In the genomic region with DNA sequence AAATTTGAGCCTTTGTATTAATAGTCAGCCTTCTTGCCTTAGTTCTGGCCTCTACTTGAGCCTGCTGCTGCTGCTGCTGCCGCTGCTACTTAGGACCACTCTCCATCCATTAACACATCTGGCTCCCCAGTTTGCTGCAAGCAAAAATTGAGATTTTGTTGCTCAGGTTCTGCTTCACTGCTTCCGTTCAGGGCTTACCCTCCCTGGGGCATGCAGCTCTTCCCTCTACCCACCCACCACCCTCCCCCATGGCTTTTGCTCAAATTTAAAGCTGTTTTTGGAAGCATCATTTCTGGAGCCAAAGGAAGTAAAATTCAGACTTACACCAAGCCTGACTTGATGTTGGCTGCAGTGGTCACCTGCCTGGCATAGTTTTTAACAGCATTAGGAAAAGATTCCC, we compare ENCODE assay signal across 32 cellular contexts. TPM values are rescaled to one million over a fixed set of nuclear protein-coding genes. Genes with fewer than 3 reads are reported as not detected.
"Had no signal": no experiment of that assay in that cellular context is flagged by ENCODE, and none has a peak within 500 bp of the region (broad histone marks: within the 10 kb centered on the region; RNA-seq: fewer than 3 reads in every experiment).

No MANE protein-coding gene starts in this region.

- H3K4me3 ChIP-seq: body of pancreas, esophagus muscularis mucosa, gastrocnemius medialis, heart right ventricle had no signal

- H3K9me3 ChIP-seq: body of pancreas, esophagus muscularis mucosa, gastrocnemius medialis had no signal

- DNase-seq: activated B cell treated with CpG ODN at 0.5 μM for 24 hours; activated CD4-positive, alpha-beta T cell treated with anti-CD3 and anti-CD28 coated beads for 48 hours; activated CD4-positive, alpha-beta T cell treated with anti-CD3 and anti-CD28 coated beads, Interleukin-2, amount 50 U/mL, for 1 hour; activated CD4-positive, alpha-beta T cell treated with anti-CD3 and anti-CD28 coated beads, Interleukin-2, amount 50 U/mL, for 48 hours; activated CD8-positive, alpha-beta memory T cell treated with anti-CD3 and anti-CD28 coated beads for 24 hours; activated CD8-positive, alpha-beta T cell treated with anti-CD3 and anti-CD28 coated beads for 36 hours; activated effector memory CD4-positive, alpha-beta T cell treated with Interleukin-2 at 50 U/mL for 16 hours; activated gamma-delta T cell treated with Interleukin-2 at 50 U/mL for 16 hours; activated naive CD4-positive, alpha-beta T cell treated with anti-CD3 and anti-CD28 coated beads, Interleukin-2, amount 50 U/mL, for 16 hours; activated naive CD4-positive, alpha-beta T cell treated with Interleukin-2 at 50 U/mL for 16 hours; activated T-cell treated with anti-CD3 and anti-CD28 coated beads, Interleukin-2, amount 50 U/mL, for 4 hours; amniotic stem cell; anterior cingulate cortex; body of pancreas; caudate nucleus; cortex of kidney; dermis blood vessel endothelial cell; effector CD4-positive, alpha-beta T cell; effector memory CD8-positive, alpha-beta T cell; erythroblast; foreskin keratinocyte; gastrocnemius medialis; heart right ventricle; T-helper 17 cell; T1000; WERI-Rb-1 had no signal

- H3K36me3 Mint-ChIP-seq: activated naive CD8-positive, alpha-beta T cell had no signal

- H3K27ac ChIP-seq: body of pancreas, esophagus muscularis mucosa, foreskin keratinocyte, gastrocnemius medialis, heart right ventricle, WERI-Rb-1 had no signal

- ATAC-seq: activated CD4-positive, CD25-positive, alpha-beta regulatory T cell treated with anti-CD3 and anti-CD28 coated beads, Interleukin-2, amount 50 U/mL, for 24 hours; activated CD8-positive, alpha-beta T cell treated with anti-CD3 and anti-CD28 coated beads for 36 hours; activated T-cell treated with anti-CD3 and anti-CD28 coated beads, Interleukin-2, amount 50 U/mL, for 4 hours; activated T-helper 17 cell treated with anti-CD3 and anti-CD28 coated beads, Interleukin-2, amount 50 U/mL, for 72 hours; body of pancreas; effector memory CD8-positive, alpha-beta T cell; foreskin keratinocyte; gastrocnemius medialis; heart right ventricle; T-helper 17 cell had no signal

- H3K27me3 Mint-ChIP-seq: activated CD8-positive, alpha-beta T cell treated with anti-CD3 and anti-CD28 coated beads for 36 hours had no signal

- H3K27ac Mint-ChIP-seq: activated B cell treated with CpG ODN at 0.5 μM for 24 hours; activated CD8-positive, alpha-beta T cell treated with anti-CD3 and anti-CD28 coated beads for 36 hours; activated naive CD8-positive, alpha-beta T cell; activated T-helper 17 cell treated with anti-CD3 and anti-CD28 coated beads, Interleukin-2, amount 50 U/mL, for 72 hours; effector memory CD8-positive, alpha-beta T cell; T-helper 17 cell; T-helper 2 cell treated with Interferon-gamma antibody and Interleukin-4, amounts not matched to agents 5 μg/mL and 100 μg/mL, for 36 hours had no signal

- H3K36me3 ChIP-seq: esophagus muscularis mucosa, gastrocnemius medialis, heart right ventricle, WERI-Rb-1 had no signal

- H3K9me3 Mint-ChIP-seq: activated B cell treated with CpG ODN at 0.5 μM for 24 hours; activated CD8-positive, alpha-beta T cell treated with anti-CD3 and anti-CD28 coated beads for 36 hours; activated T-cell treated with anti-CD3 and anti-CD28 coated beads, Interleukin-2, amount 50 U/mL, for 4 hours; activated T-helper 17 cell treated with anti-CD3 and anti-CD28 coated beads, Interleukin-2, amount 50 U/mL, for 72 hours; T-helper 2 cell treated with Interferon-gamma antibody and Interleukin-4, amounts not matched to agents 5 μg/mL and 100 μg/mL, for 36 hours had no signal

- H3K4me3 Mint-ChIP-seq: activated B cell treated with CpG ODN at 0.5 μM for 24 hours; activated CD8-positive, alpha-beta T cell treated with anti-CD3 and anti-CD28 coated beads for 36 hours; activated naive CD8-positive, alpha-beta T cell; activated T-cell treated with anti-CD3 and anti-CD28 coated beads, Interleukin-2, amount 50 U/mL, for 4 hours; activated T-helper 17 cell treated with anti-CD3 and anti-CD28 coated beads, Interleukin-2, amount 50 U/mL, for 72 hours; effector memory CD8-positive, alpha-beta T cell; T-helper 17 cell; T-helper 2 cell treated with Interferon-gamma antibody and Interleukin-4, amounts not matched to agents 5 μg/mL and 100 μg/mL, for 36 hours had no signal

- H3K4me1 ChIP-seq: body of pancreas, esophagus muscularis mucosa, foreskin keratinocyte, gastrocnemius medialis, heart right ventricle had no signal

- H3K4me1 Mint-ChIP-seq: activated T-helper 17 cell treated with anti-CD3 and anti-CD28 coated beads, Interleukin-2, amount 50 U/mL, for 72 hours; T-helper 17 cell had no signal

- FAIRE-seq: colon had no signal

- H3K27me3 ChIP-seq: body of pancreas, esophagus muscularis mucosa, foreskin keratinocyte, gastrocnemius medialis had no signal

RNA-seq across cellular contexts. Expression of gene FRMPD3, which starts 28.9 kb away (rescaled TPM):
- total RNA-seq: activated CD8-positive, alpha-beta T cell treated with anti-CD3 and anti-CD28 coated beads for 36 hours; activated T-cell treated with anti-CD3 and anti-CD28 coated beads, Interleukin-2, amount 50 U/mL, for 4 hours; activated T-helper 17 cell treated with anti-CD3 and anti-CD28 coated beads, Interleukin-2, amount 50 U/mL, for 72 hours; dermis blood vessel endothelial cell; foreskin keratinocyte; gastrocnemius medialis had no signal
